1 cellular context compared by ENCODE assay signal in genomic region chr13:44815507-44816074, GRCh38.
TF ChIP-seq lines count a peak whose summit lies in the region.

No MANE protein-coding gene starts in this region.

TF ChIP-seq in HepG2, 621 proteins besides CTCF, POLR2A, EP300 and RAD21 (continued from another document):
- TF ChIP-seq, protein P1, sequence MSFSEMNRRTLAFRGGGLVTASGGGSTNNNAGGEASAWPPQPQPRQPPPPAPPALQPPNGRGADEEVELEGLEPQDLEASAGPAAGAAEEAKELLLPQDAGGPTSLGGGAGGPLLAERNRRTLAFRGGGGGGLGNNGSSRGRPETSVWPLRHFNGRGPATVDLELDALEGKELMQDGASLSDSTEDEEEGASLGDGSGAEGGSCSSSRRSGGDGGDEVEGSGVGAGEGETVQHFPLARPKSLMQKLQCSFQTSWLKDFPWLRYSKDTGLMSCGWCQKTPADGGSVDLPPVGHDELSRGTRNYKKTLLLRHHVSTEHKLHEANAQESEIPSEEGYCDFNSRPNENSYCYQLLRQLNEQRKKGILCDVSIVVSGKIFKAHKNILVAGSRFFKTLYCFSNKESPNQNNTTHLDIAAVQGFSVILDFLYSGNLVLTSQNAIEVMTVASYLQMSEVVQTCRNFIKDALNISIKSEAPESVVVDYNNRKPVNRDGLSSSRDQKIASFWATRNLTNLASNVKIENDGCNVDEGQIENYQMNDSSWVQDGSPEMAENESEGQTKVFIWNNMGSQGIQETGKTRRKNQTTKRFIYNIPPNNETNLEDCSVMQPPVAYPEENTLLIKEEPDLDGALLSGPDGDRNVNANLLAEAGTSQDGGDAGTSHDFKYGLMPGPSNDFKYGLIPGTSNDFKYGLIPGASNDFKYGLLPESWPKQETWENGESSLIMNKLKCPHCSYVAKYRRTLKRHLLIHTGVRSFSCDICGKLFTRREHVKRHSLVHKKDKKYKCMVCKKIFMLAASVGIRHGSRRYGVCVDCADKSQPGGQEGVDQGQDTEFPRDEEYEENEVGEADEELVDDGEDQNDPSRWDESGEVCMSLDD (CRISPR knock-in tag; IDR thresholded peaks at IDR 0.05; ENCODE audit: borderline replicate concordance) = no peak
TF ChIP-seq in HepG2: peak in this region for 44.
